8 cellular contexts compared by ENCODE assay signal in genomic region chr15:20261321-20262280, GRCh38.
DNase-seq lines count a peak whose midpoint lies in the region; ATAC-seq, FAIRE-seq and TF ChIP-seq lines count a peak whose summit lies in the region.
"Not testable (repeated sequence)": the region's sequence is repeated elsewhere in the genome, so short reads cannot be mapped to it uniquely, and the experiment has no call there.

No MANE protein-coding gene starts in this region.

- H3K9ac ChIP-seq in HepG2 (ENCODE audit: insufficient read depth, low read depth, low read length) = not testable (repeated sequence)

- WGBS in heart left ventricle, 4 donors = 62 to 72% (median 70%) methylated on average over 16 of the region's 16 CpGs
- WGBS in right cardiac atrium = 73% methylated on average over 16 of the region's 16 CpGs
- 14% methylated on average over 13 of the region's 16 CpGs for WGBS in HepG2 (ENCODE audit: low lambda C conversion rate)
- WGBS in psoas muscle, 3 donors = 70 to 77% (median 76%) methylated on average over 16 of the region's 16 CpGs

- H3K27ac ChIP-seq in RWPE2 (ENCODE audit: poor library complexity, severe bottlenecking); heart left ventricle; right cardiac atrium (ENCODE audit: low read length); HepG2 (ENCODE audit: extremely low read length, insufficient read depth, low read length); psoas muscle: not testable (repeated sequence)

- H3K36me3 Mint-ChIP-seq in chondrocyte (ENCODE audit: low read depth) = not testable (repeated sequence)

- not testable (repeated sequence) for H3K36me3 ChIP-seq in RWPE2 (ENCODE audit: low read depth); heart left ventricle; HepG2 (replicated peaks in 1 of 2; ENCODE audit: control insufficient read depth in 1 of 2, insufficient read depth in 2 of 2, low read length in 2 of 2); psoas muscle (ENCODE audit: insufficient read depth in 1 of 2, low read depth in 1 of 2)

- not testable (repeated sequence) for H3K4me1 Mint-ChIP-seq in chondrocyte (ENCODE audit: low read depth)

- TF ChIP-seq CTCF in RWPE2 (IDR thresholded peaks at IDR 0.05; ENCODE audit: poor library complexity, severe bottlenecking); chondrocyte (IDR thresholded peaks at IDR 0.05); heart left ventricle (IDR thresholded peaks at IDR 0.05); HepG2 (CRISPR knock-in tag; IDR thresholded peaks at IDR 0.05); psoas muscle (IDR thresholded peaks at IDR 0.05): not testable (repeated sequence)

- not testable (repeated sequence) for TF ChIP-seq EP300 in HepG2 (IDR thresholded peaks at IDR 0.05; ENCODE audit: low read depth in 2 of 2, low read length in 2 of 2); HepG2 (CRISPR knock-in tag; IDR thresholded peaks at IDR 0.05; ENCODE audit: borderline replicate concordance)

- POLR2A ChIA-PET in HepG2 (lab: Yijun Ruan, JAX) = not testable (repeated sequence)

- CTCF ChIA-PET in HepG2 (lab: Yijun Ruan, JAX; ENCODE audit: low intra/inter-chr PET ratio, low total read pairs) = not testable (repeated sequence)

- H3K4me3 ChIP-seq in RWPE2 (ENCODE audit: severe bottlenecking); right cardiac atrium (ENCODE audit: low read length); HepG2 (replicated peaks in 1 of 3; ENCODE audit: insufficient read depth in 1 of 3, low read depth in 2 of 3, low read length in 3 of 3); psoas muscle: not testable (repeated sequence)
- H3K4me3 ChIP-seq in heart left ventricle = peak overlapping the region in 1 of 12 donors; percentile 4

- ATAC-seq in RWPE2 (ENCODE audit: low read depth) = peak; percentile 28; the same call in 2 of the 3 replicates
- peak; percentile 33 to 89 (median 78) for ATAC-seq in heart left ventricle
- ATAC-seq in right cardiac atrium = peak; percentile 5 to 7
- ATAC-seq in HepG2 = peak; percentile 32; the same call in 1 of the 3 replicates
- ATAC-seq in psoas muscle = peak in 3 of 4 donors; percentile 29 to 78 (median 53)

- TF ChIP-seq RAD21 in HepG2 (CRISPR knock-in tag; IDR thresholded peaks at IDR 0.05) = not testable (repeated sequence)

- BruUV-seq in HepG2 (replicated peaks; lab: Mats Ljungman, UMichigan) = not testable (repeated sequence)

- not testable (repeated sequence) for H3K9me3 ChIP-seq in RWPE2 (ENCODE audit: severe bottlenecking); heart left ventricle; right cardiac atrium (ENCODE audit: control insufficient read depth, low read length); HepG2 (ENCODE audit: low read length); psoas muscle

- in situ Hi-C loops in HepG2 (cut with HindIII; ENCODE audit: extremely low pct_ligation_motif_present, low pct_unique_long_range_greater_than_20kb) = not testable (repeated sequence)

- not testable (repeated sequence) for H4K20me1 ChIP-seq in HepG2 (ENCODE audit: insufficient read depth, low read length)

- DNase-seq in LoVo (ENCODE audit: low spot score) = peak; percentile 79
- DNase-seq in RWPE2 (ENCODE audit: low spot score); right cardiac atrium; HepG2 (ENCODE audit: low spot score); urothelium cell line (ENCODE audit: low spot score): not testable (repeated sequence)
- DNase-seq in chondrocyte (ENCODE audit: low spot score) = peak; percentile 97
- peak in 3 of 5 donors; percentile 26 to 65 (median 52) for DNase-seq in heart left ventricle
- DNase-seq in psoas muscle = peak in 1 of 2 donors; percentile 34

- H3K27me3 ChIP-seq in RWPE2 (ENCODE audit: insufficient read depth, poor library complexity, severe bottlenecking); heart left ventricle; right cardiac atrium (ENCODE audit: control insufficient read depth, insufficient read depth); HepG2 (ENCODE audit: control insufficient read depth in 1 of 2, insufficient read depth in 2 of 2, low read length in 2 of 2); psoas muscle (ENCODE audit: insufficient read depth in 3 of 3, low read length in 2 of 3): not testable (repeated sequence)

- H3K79me2 ChIP-seq in HepG2 (ENCODE audit: insufficient read depth, low read length) = not testable (repeated sequence)

- TF ChIP-seq POLR2A in heart left ventricle (IDR thresholded peaks at IDR 0.05); HepG2 (IDR thresholded peaks at IDR 0.05; ENCODE audit: insufficient read depth in 1 of 2, low read depth in 2 of 2, low read length in 2 of 2): not testable (repeated sequence)

- H3K9me3 Mint-ChIP-seq in chondrocyte (ENCODE audit: low read depth) = peaks cover 25% of the 10 kb centered on the region

- H3K4me3 Mint-ChIP-seq in chondrocyte (ENCODE audit: unreplicated experiment) = not testable (repeated sequence)

- H3K27ac Mint-ChIP-seq in chondrocyte (ENCODE audit: unreplicated experiment) = not testable (repeated sequence)

- FAIRE-seq in HepG2 (lab: Jason Lieb, UNC) = not testable (repeated sequence)
- peak; percentile 40 for FAIRE-seq in urothelium cell line (lab: Jason Lieb, UNC)

- intact Hi-C loops in heart left ventricle (cut with DNase I); right cardiac atrium (cut with DNase I); HepG2 (cut with micrococcal nuclease; ENCODE audit: unreplicated experiment); psoas muscle (cut with DNase I): not testable (repeated sequence)

- not testable (repeated sequence) for H3K4me1 ChIP-seq in RWPE2 (ENCODE audit: insufficient read depth, poor library complexity, severe bottlenecking); heart left ventricle; right cardiac atrium (ENCODE audit: control insufficient read depth, insufficient read depth, low read length); HepG2 (ENCODE audit: insufficient read depth, low read length); psoas muscle

- H3K4me2 ChIP-seq in HepG2 (ENCODE audit: low read depth, low read length) = not testable (repeated sequence)

- H2AFZ ChIP-seq in HepG2 (ENCODE audit: low read length) = not testable (repeated sequence)

- not testable (repeated sequence) for H3K27me3 Mint-ChIP-seq in chondrocyte (ENCODE audit: low read depth)

Comparison
In these comparisons a context has a peak if more than half of its experiments do, and no peak if none do; other contexts are left out.
1. ATAC-seq: peak in every context shown above with its lines; median percentile 78 in heart left ventricle; 53 in psoas muscle; 32 in HepG2; 28 in RWPE2; 6 in right cardiac atrium.